8 cellular contexts compared by ENCODE assay signal in the genomic region with DNA sequence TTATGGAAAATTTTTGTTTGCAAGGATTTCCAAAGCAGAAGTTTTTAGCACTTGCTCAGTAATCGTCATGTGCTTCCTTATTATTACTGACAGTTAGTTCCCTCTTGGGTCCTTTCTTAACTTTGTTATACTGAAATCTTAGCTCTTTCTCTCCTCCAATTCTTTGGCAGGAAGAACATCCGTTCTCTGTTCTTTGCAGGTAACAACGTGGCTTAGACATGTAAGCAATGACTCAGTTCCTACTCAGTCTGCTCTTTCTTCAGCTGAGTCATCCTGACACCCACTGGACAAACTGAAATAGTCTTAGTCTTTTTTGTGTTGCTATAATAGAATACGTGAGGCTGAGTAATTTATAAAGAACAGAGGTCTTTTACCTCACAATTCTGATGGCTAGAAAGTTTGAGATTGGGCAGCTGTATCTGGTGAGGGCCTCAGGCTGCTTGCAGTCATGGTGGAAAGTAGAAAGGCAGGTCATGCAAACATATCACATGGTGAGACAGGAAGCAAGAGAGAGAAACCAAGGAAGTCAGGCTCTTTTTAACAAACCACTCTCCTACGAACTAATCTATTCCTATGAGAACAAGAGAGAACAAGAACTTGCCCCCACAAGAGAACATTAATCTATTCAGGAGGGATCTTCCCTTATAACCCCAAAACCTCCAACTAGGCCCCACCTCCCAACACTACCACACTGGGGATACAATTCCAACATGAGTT.
DNase-seq lines count a peak whose midpoint lies in the region; ATAC-seq, FAIRE-seq and TF ChIP-seq lines count a peak whose summit lies in the region.

No MANE protein-coding gene starts in this region.

- TF ChIP-seq CTCF in coronary artery (IDR thresholded peaks at IDR 0.05) = no peak

- peak; percentile 98 for ATAC-seq in GM21529 (IDR thresholded peaks at IDR 0.05; ENCODE audit: unreplicated experiment)

- H3K27ac ChIP-seq in coronary artery = peak overlapping the region in 1 of 2 donors; percentile 0

- FAIRE-seq in HTR-8/SVneo (lab: Jason Lieb, UNC) = no peak

- H3K4me3 ChIP-seq in coronary artery = no peak overlapping the region

- peak; percentile 81 for DNase-seq in EH (ENCODE audit: low read depth)
- peak; percentile 19 for DNase-seq in HTR-8/SVneo (ENCODE audit: insufficient read length, low spot score)
- peak; percentile 2 for DNase-seq in activated CD4-positive, alpha-beta T cell treated with anti-CD3 and anti-CD28 coated beads, Interleukin-2, amount 50 U/mL, for 1 hour
- peak; percentile 76 for DNase-seq in fibroblast of gingiva (ENCODE audit: low read depth)
- DNase-seq in stimulated activated CD4-positive, alpha-beta T cell treated with anti-CD3 and anti-CD28 coated beads, Interleukin-1b, Interleukin-23, amount 100 ng/mL, for 24 hours (ENCODE audit: low read depth in 4 of 4, low spot score in 1 of 4) = peak in 3 of 4 experiments; percentile 20 to 28 (median 23)
- DNase-seq in OCI-M2 (lab: John Stamatoyannopoulos, UW; ENCODE audit: unreplicated experiment) = no peak
- no peak for DNase-seq in coronary artery (ENCODE audit: low spot score)

Comparison
In these comparisons a context has a peak if more than half of its experiments do, and no peak if none do; other contexts are left out.
1. DNase-seq: peak in EH (single experiment), HTR-8/SVneo (single experiment), activated CD4-positive, alpha-beta T cell treated with anti-CD3 and anti-CD28 coated beads, Interleukin-2, amount 50 U/mL, for 1 hour (single experiment), fibroblast of gingiva (single experiment) and stimulated activated CD4-positive, alpha-beta T cell treated with anti-CD3 and anti-CD28 coated beads, Interleukin-1b, Interleukin-23, amount 100 ng/mL, for 24 hours (3 of 4); none in OCI-M2 (single experiment) and coronary artery (single experiment).